In the genomic region with DNA sequence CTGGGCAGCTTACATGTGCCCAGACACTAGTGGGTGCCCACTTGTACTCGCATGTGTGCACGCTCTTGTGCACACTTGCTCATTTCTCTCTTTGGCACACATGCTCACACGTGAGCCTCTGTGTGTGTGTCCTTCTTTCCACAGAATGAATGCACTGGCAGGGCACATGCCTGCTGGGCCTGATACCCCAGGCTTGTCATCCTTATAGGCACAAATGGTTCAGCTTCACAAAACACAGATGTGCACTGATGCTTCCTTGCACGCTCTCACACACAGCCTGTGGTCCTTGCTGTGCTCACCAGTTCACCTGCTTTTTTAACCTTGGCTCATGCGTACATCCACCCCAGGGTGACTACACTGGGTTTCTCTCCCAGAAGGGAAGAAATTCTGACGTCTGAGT, we compare ENCODE assay signal across 13 cellular contexts.
DNase-seq lines count a peak whose midpoint lies in the region; ATAC-seq, FAIRE-seq and TF ChIP-seq lines count a peak whose summit lies in the region.
"Had no signal": no experiment of that assay in that cellular context is flagged by ENCODE, and none has a peak within 500 bp of the region (broad histone marks: within the 10 kb centered on the region; RNA-seq: fewer than 3 reads in every experiment).

No MANE protein-coding gene starts in this region.

- FAIRE-seq in D721Med (lab: Jason Lieb, UNC), result no peak
- FAIRE-seq: GM18507 had no signal

- H3K27me3 Mint-ChIP-seq in natural killer cell treated with Interleukin-12 subunit alpha and Interleukin-12 subunit beta and Interleukin-15 and Interleukin-18, amount 100 ng/mL, for 72 hours, result peaks cover 10 to 23% of the 10 kb centered on the region in 2 donors
- peaks cover 4 to 8% of the 10 kb centered on the region in 2 donors for H3K27me3 Mint-ChIP-seq in natural killer cell (ENCODE audit: low read depth in 2 of 2)
- H3K27me3 Mint-ChIP-seq in stimulated activated memory B cell treated with anti-CD40 and anti-IgM and Interleukin-4, amounts not matched to agents 10 μg/mL and 1 μg/mL and 100 μg/mL, for 72 hours, result peaks cover 34% of the 10 kb centered on the region

- TF ChIP-seq CTCF in natural killer cell (IDR thresholded peaks at IDR 0.05), result no peak
- no peak for TF ChIP-seq CTCF in D721Med (IDR thresholded peaks at IDR 0.05; ENCODE audit: insufficient read depth, missing control alignments)

- H3K4me3 Mint-ChIP-seq in natural killer cell treated with Interleukin-12 subunit alpha and Interleukin-12 subunit beta and Interleukin-15 and Interleukin-18, amount 100 ng/mL, for 72 hours, result no peak overlapping the region
- H3K4me3 Mint-ChIP-seq in natural killer cell, result no peak overlapping the region
- H3K4me3 Mint-ChIP-seq in stimulated activated memory B cell treated with anti-CD40 and anti-IgM and Interleukin-4, amounts not matched to agents 10 μg/mL and 1 μg/mL and 100 μg/mL, for 72 hours, result no peak overlapping the region
- H3K4me3 Mint-ChIP-seq: CD4-positive, CD25-positive, alpha-beta regulatory T cell; GM23338; H9 had no signal

- no peak for ATAC-seq in natural killer cell treated with Interleukin-12 subunit alpha and Interleukin-12 subunit beta and Interleukin-15 and Interleukin-18, amount 100 ng/mL, for 72 hours
- ATAC-seq in natural killer cell (no peak), HG03457 (IDR thresholded peaks at IDR 0.05; ENCODE audit: unreplicated experiment) (no peak)
- ATAC-seq in stimulated activated memory B cell treated with anti-CD40 and anti-IgM and Interleukin-4, amounts not matched to agents 10 μg/mL and 1 μg/mL and 100 μg/mL, for 72 hours, result peak; percentile 39
- ATAC-seq: GM23338 had no signal

- DNase-seq in natural killer cell treated with Interleukin-12 subunit alpha and Interleukin-12 subunit beta and Interleukin-15 and Interleukin-18, amount 100 ng/mL, for 72 hours (ENCODE audit: low spot score), result peak; percentile 5
- DNase-seq in natural killer cell (no peak), mesenteric fat pad (ENCODE audit: low spot score) (peak; percentile 53), D721Med (ENCODE audit: insufficient read length, low spot score) (no peak)
- DNase-seq in stimulated activated CD8-positive, alpha-beta memory T cell treated with anti-CD3 and anti-CD28 coated beads, Interleukin-4, amount 100 ng/mL, for 48 hours, result no peak
- DNase-seq: ACHN; CD4-positive, CD25-positive, alpha-beta regulatory T cell; DMS 273 treated with DMSO at 0.1 percent for 48 hours; H9 had no signal

- no peaks in the 10 kb centered on the region for H3K4me1 Mint-ChIP-seq in natural killer cell treated with Interleukin-12 subunit alpha and Interleukin-12 subunit beta and Interleukin-15 and Interleukin-18, amount 100 ng/mL, for 72 hours (ENCODE audit: low read depth in 2 of 2)
- H3K4me1 Mint-ChIP-seq in natural killer cell, result no peaks in the 10 kb centered on the region
- no peaks in the 10 kb centered on the region for H3K4me1 Mint-ChIP-seq in stimulated activated memory B cell treated with anti-CD40 and anti-IgM and Interleukin-4, amounts not matched to agents 10 μg/mL and 1 μg/mL and 100 μg/mL, for 72 hours
- H3K4me1 Mint-ChIP-seq: CD4-positive, CD25-positive, alpha-beta regulatory T cell had no signal

- intact Hi-C loops in natural killer cell (cut with micrococcal nuclease), result no loop called here

- no peaks in the 10 kb centered on the region for H3K9me3 Mint-ChIP-seq in natural killer cell treated with Interleukin-12 subunit alpha and Interleukin-12 subunit beta and Interleukin-15 and Interleukin-18, amount 100 ng/mL, for 72 hours
- no peaks in the 10 kb centered on the region for H3K9me3 Mint-ChIP-seq in natural killer cell
- no peaks in the 10 kb centered on the region for H3K9me3 Mint-ChIP-seq in stimulated activated memory B cell treated with anti-CD40 and anti-IgM and Interleukin-4, amounts not matched to agents 10 μg/mL and 1 μg/mL and 100 μg/mL, for 72 hours
- H3K9me3 Mint-ChIP-seq: CD4-positive, CD25-positive, alpha-beta regulatory T cell; GM23338; H9 had no signal

- H3K36me3 Mint-ChIP-seq in natural killer cell treated with Interleukin-12 subunit alpha and Interleukin-12 subunit beta and Interleukin-15 and Interleukin-18, amount 100 ng/mL, for 72 hours, result no peaks in the 10 kb centered on the region
- no peaks in the 10 kb centered on the region for H3K36me3 Mint-ChIP-seq in natural killer cell
- H3K36me3 Mint-ChIP-seq in stimulated activated memory B cell treated with anti-CD40 and anti-IgM and Interleukin-4, amounts not matched to agents 10 μg/mL and 1 μg/mL and 100 μg/mL, for 72 hours, result no peaks in the 10 kb centered on the region
- H3K36me3 Mint-ChIP-seq: CD4-positive, CD25-positive, alpha-beta regulatory T cell had no signal

- no peak overlapping the region for H3K27ac Mint-ChIP-seq in natural killer cell treated with Interleukin-12 subunit alpha and Interleukin-12 subunit beta and Interleukin-15 and Interleukin-18, amount 100 ng/mL, for 72 hours
- H3K27ac Mint-ChIP-seq in natural killer cell, result no peak overlapping the region
- no peak overlapping the region for H3K27ac Mint-ChIP-seq in stimulated activated memory B cell treated with anti-CD40 and anti-IgM and Interleukin-4, amounts not matched to agents 10 μg/mL and 1 μg/mL and 100 μg/mL, for 72 hours
- H3K27ac Mint-ChIP-seq: GM23338, H9 had no signal

Comparison
In these comparisons a context has a peak if more than half of its experiments do, and no peak if none do; other contexts are left out.
1. DNase-seq: peak in natural killer cell treated with Interleukin-12 subunit alpha and Interleukin-12 subunit beta and Interleukin-15 and Interleukin-18, amount 100 ng/mL, for 72 hours (single experiment) and mesenteric fat pad (single experiment); none in natural killer cell (single experiment), D721Med (single experiment) and stimulated activated CD8-positive, alpha-beta memory T cell treated with anti-CD3 and anti-CD28 coated beads, Interleukin-4, amount 100 ng/mL, for 48 hours (single experiment).